9 cellular contexts compared by ENCODE assay signal in the genomic region with DNA sequence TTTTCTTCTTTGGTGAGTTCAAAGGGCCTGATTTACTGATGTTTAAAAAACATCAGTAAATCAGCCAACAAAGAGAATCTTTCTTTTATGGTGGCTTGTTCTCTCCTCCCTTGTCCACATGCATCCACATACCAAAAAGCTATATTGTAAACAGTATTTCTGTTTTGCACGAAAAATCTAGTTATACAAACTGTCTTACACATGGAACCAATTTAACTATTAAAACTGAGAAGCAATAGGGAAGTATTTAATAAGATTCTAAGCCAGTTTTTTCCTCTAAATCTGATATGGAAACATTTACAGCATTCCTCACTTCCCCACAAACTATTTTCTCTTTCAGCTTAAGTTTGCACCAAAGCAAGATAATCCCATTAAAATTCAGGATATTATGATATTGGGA.
DNase-seq lines count a peak whose midpoint lies in the region; ATAC-seq and TF ChIP-seq lines count a peak whose summit lies in the region.
"Had no signal": no experiment of that assay in that cellular context is flagged by ENCODE, and none has a peak within 500 bp of the region (broad histone marks: within the 10 kb centered on the region; RNA-seq: fewer than 3 reads in every experiment).

No MANE protein-coding gene starts in this region.

- H2AK5ac ChIP-seq in IMR-90 (ENCODE audit: low read depth, low read length) (no peak overlapping the region), trophoblast cell (ENCODE audit: low read length) (no peak overlapping the region)

- dilution Hi-C loops in IMR-90 (cut with HindIII; ENCODE audit: low sequenced_read_pairs, unreplicated experiment) = no loop called here

- H2BK20ac ChIP-seq in IMR-90 (ENCODE audit: low read depth, low read length) = no peak overlapping the region

- no peaks in the 10 kb centered on the region for H3K9me3 ChIP-seq in CD8-positive, alpha-beta T cell (ENCODE audit: low read length)
- H3K9me3 ChIP-seq in IMR-90 (ENCODE audit: control insufficient read depth, insufficient read depth, low read length) = no peaks in the 10 kb centered on the region
- peaks cover 1% of the 10 kb centered on the region for H3K9me3 ChIP-seq in trophoblast cell (ENCODE audit: insufficient read depth, low read depth, low read length)

- H4K12ac ChIP-seq in trophoblast cell (ENCODE audit: low read depth, low read length) = no peak overlapping the region

- H3K27ac ChIP-seq in CD8-positive, alpha-beta T cell (ENCODE audit: low read depth, low read length) = peak overlapping the region; percentile 83
- H3K27ac ChIP-seq in IMR-90 (ENCODE audit: insufficient read depth, low read length) = no peak overlapping the region
- H3K27ac ChIP-seq in trophoblast cell (ENCODE audit: low read depth, low read length) = no peak overlapping the region

- H3K9ac ChIP-seq in IMR-90 (ENCODE audit: low read depth, low read length) (peak overlapping the region; percentile 96; the same call in 1 of the 2 replicates), trophoblast cell (ENCODE audit: low read length) (no peak overlapping the region)

- no peaks in the 10 kb centered on the region for H3K79me2 ChIP-seq in trophoblast cell (ENCODE audit: control insufficient read depth, insufficient read depth, low read length, poor library complexity)

- no peak overlapping the region for H4K5ac ChIP-seq in IMR-90 (ENCODE audit: low read depth, low read length)

- H3K4me1 Mint-ChIP-seq in CD8-positive, alpha-beta T cell (ENCODE audit: low read depth) = peaks cover 64% of the 10 kb centered on the region
- H3K4me1 Mint-ChIP-seq in effector memory CD8-positive, alpha-beta T cell (ENCODE audit: low read depth in 2 of 2) = peaks cover 31 to 63% of the 10 kb centered on the region in 2 donors
- peaks cover 21% of the 10 kb centered on the region for H3K4me1 Mint-ChIP-seq in nephron
- H3K4me1 Mint-ChIP-seq in glutamatergic neuron (ENCODE audit: low read depth, unreplicated experiment) = peaks cover 7% of the 10 kb centered on the region

- H3K4ac ChIP-seq in IMR-90 (ENCODE audit: low read depth, low read length) (no peak overlapping the region), trophoblast cell (ENCODE audit: low read depth, low read length) (no peak overlapping the region)

- peaks cover 4 to 8% of the 10 kb centered on the region in 2 experiments; a peak in 3 of 4 replicates for H3K79me1 ChIP-seq in IMR-90 (ENCODE audit: low read depth in 1 of 2, low read length in 2 of 2)
- H3K79me1 ChIP-seq in trophoblast cell (ENCODE audit: low read length) = peaks cover 2% of the 10 kb centered on the region

- POLR2A ChIA-PET in CD8-positive, alpha-beta T cell (lab: Charles Lee) = interaction anchor here (0.5 to 1.9 kb wide), 7 partner anchors 28 to 1474 kb away, joined by 3 to 13 read pairs (median 3); no protein-coding TSS in a partner anchor
- POLR2A ChIA-PET in IMR-90 (lab: Charles Lee; ENCODE audit: unreplicated experiment) = no interaction called here

- DNase-seq in CD8-positive, alpha-beta T cell = no peak
- DNase-seq in IMR-90 (peak; percentile 21), GM10266 (ENCODE audit: extremely low spot score) (no peak), glutamatergic neuron (no peak), trophoblast cell (no peak), AML-193 (lab: John Stamatoyannopoulos, UW) (no peak)
- DNase-seq in effector memory CD8-positive, alpha-beta T cell = no peak
- DNase-seq: effector CD4-positive, alpha-beta T cell had no signal

- in situ Hi-C loops in IMR-90 (cut with MboI; ENCODE audit: low sequenced_read_pairs) = loop anchor here (5.0 to 10.0 kb wide), 3 partner anchors 325 to 1245 kb away; no protein-coding TSS in a partner anchor

- no peak for TF ChIP-seq POLR2A in IMR-90 (IDR thresholded peaks at IDR 0.05; ENCODE audit: low read depth, low read length)

- peaks cover 10% of the 10 kb centered on the region for H3K36me3 Mint-ChIP-seq in CD8-positive, alpha-beta T cell
- H3K36me3 Mint-ChIP-seq in effector memory CD8-positive, alpha-beta T cell (ENCODE audit: insufficient read depth) = peaks cover 83% of the 10 kb centered on the region
- H3K36me3 Mint-ChIP-seq in nephron (ENCODE audit: low read depth) = no peaks in the 10 kb centered on the region
- no peaks in the 10 kb centered on the region for H3K36me3 Mint-ChIP-seq in glutamatergic neuron (ENCODE audit: unreplicated experiment)

- no peaks in the 10 kb centered on the region for H3K9me1 ChIP-seq in IMR-90 (ENCODE audit: insufficient read depth, low read length)

- H4K20me1 ChIP-seq in IMR-90 (ENCODE audit: insufficient read depth, low read length) = no peaks in the 10 kb centered on the region

- BruUV-seq in IMR-90 (replicated peaks; lab: Mats Ljungman, UMichigan) = no TSS peak

- H3K23ac ChIP-seq in IMR-90 (ENCODE audit: low read depth, low read length) (no peak overlapping the region), trophoblast cell (ENCODE audit: low read length) (no peak overlapping the region)

- no peak overlapping the region for H3K56ac ChIP-seq in IMR-90 (ENCODE audit: extremely low read depth, insufficient read depth, low read length)

- H2BK120ac ChIP-seq in IMR-90 (ENCODE audit: low read depth, low read length) (no peak overlapping the region), trophoblast cell (ENCODE audit: insufficient read depth, low read length, poor library complexity) (no peak overlapping the region)

- H3K36me3 ChIP-seq in CD8-positive, alpha-beta T cell (ENCODE audit: insufficient read depth, low read length) = no peaks in the 10 kb centered on the region
- no peaks in the 10 kb centered on the region for H3K36me3 ChIP-seq in IMR-90 (ENCODE audit: control insufficient read depth, insufficient read depth, low read length)
- H3K36me3 ChIP-seq in trophoblast cell (ENCODE audit: control insufficient read depth in 1 of 2, insufficient read depth in 2 of 2, low read length in 2 of 2) = no peaks in the 10 kb centered on the region

- H3K4me2 ChIP-seq in IMR-90 (ENCODE audit: low read depth, low read length) = peak overlapping the region; percentile 92; the same call in 1 of the 2 replicates
- H3K4me2 ChIP-seq in trophoblast cell (ENCODE audit: low read length) = no peak overlapping the region

- H3K4me1 ChIP-seq in CD8-positive, alpha-beta T cell (ENCODE audit: insufficient read depth, low read length) = peaks cover 60% of the 10 kb centered on the region
- peaks cover 7% of the 10 kb centered on the region; the same call in 1 of the 2 replicates for H3K4me1 ChIP-seq in IMR-90 (ENCODE audit: control insufficient read depth, insufficient read depth, low read length)
- peaks cover 4 to 10% of the 10 kb centered on the region in 2 experiments for H3K4me1 ChIP-seq in trophoblast cell (ENCODE audit: control insufficient read depth in 1 of 2, insufficient read depth in 2 of 2, low read length in 2 of 2)

- H3K18ac ChIP-seq in IMR-90 (ENCODE audit: low read depth, low read length) (no peak overlapping the region), trophoblast cell (ENCODE audit: low read length) (no peak overlapping the region)

- H3K4me3 ChIP-seq in CD8-positive, alpha-beta T cell (ENCODE audit: low read depth, low read length) = peak overlapping the region; percentile 71
- H3K4me3 ChIP-seq in IMR-90 (ENCODE audit: insufficient read depth, low read depth, low read length) (no peak overlapping the region; the same call in 1 of the 2 replicates), trophoblast cell (ENCODE audit: low read depth, low read length) (no peak overlapping the region)

- intact Hi-C loops in CD8-positive, alpha-beta T cell (cut with DNase I, micrococcal nuclease) = loop anchor here (5.0 to 10.0 kb wide), 7 partner anchors 58 to 1243 kb away; a partner anchor contains a TSS
- intact Hi-C loops in IMR-90 (cut with micrococcal nuclease) = loop anchor here (2.0 to 10.0 kb wide), 4 partner anchors 165 to 639 kb away; a partner anchor contains a TSS

- H4K8ac ChIP-seq in IMR-90 (ENCODE audit: low read depth in 2 of 2, low read length in 2 of 2) = no peak overlapping the region
- no peak overlapping the region for H4K8ac ChIP-seq in trophoblast cell (ENCODE audit: low read depth, low read length)

- H2AFZ ChIP-seq in IMR-90 (replicated peaks; ENCODE audit: low read length, poor library complexity) = no peak overlapping the region
- H2AFZ ChIP-seq in trophoblast cell (ENCODE audit: insufficient read depth, low read length, poor library complexity) = no peak overlapping the region

- no peak for TF ChIP-seq RAD21 in IMR-90 (IDR thresholded peaks at IDR 0.05; ENCODE audit: low read length)

- no peak overlapping the region for H3K14ac ChIP-seq in IMR-90 (replicated peaks; ENCODE audit: low read depth, low read length)
- no peak overlapping the region for H3K14ac ChIP-seq in trophoblast cell (ENCODE audit: low read length)

- WGBS in IMR-90 (ENCODE audit: extremely low coverage in 2 of 2, insufficient read length in 1 of 2), 2 experiments = no CpG with 5 or more reads among the region's 1 CpG
- WGBS in trophoblast cell (ENCODE audit: extremely low coverage, insufficient coverage, insufficient read length) = no CpG with 5 or more reads among the region's 1 CpG

- H3K27me3 Mint-ChIP-seq in CD8-positive, alpha-beta T cell (ENCODE audit: low read depth) = no peaks in the 10 kb centered on the region
- no peaks in the 10 kb centered on the region for H3K27me3 Mint-ChIP-seq in effector memory CD8-positive, alpha-beta T cell
- peaks cover 49% of the 10 kb centered on the region for H3K27me3 Mint-ChIP-seq in nephron (ENCODE audit: low read depth)
- H3K27me3 Mint-ChIP-seq in glutamatergic neuron (ENCODE audit: unreplicated experiment) = peaks cover 2% of the 10 kb centered on the region

- no peak for ATAC-seq in CD8-positive, alpha-beta T cell
- ATAC-seq in IMR-90 (ENCODE audit: low read depth) = no peak
- ATAC-seq in effector memory CD8-positive, alpha-beta T cell (replicated peaks) = no peak

- H3K4me3 Mint-ChIP-seq in CD8-positive, alpha-beta T cell = peak overlapping the region; percentile 83
- peak overlapping the region; percentile 83 to 96 for H3K4me3 Mint-ChIP-seq in effector memory CD8-positive, alpha-beta T cell
- H3K4me3 Mint-ChIP-seq in nephron (peak overlapping the region; percentile 71 to 75 (median 73)), glutamatergic neuron (ENCODE audit: unreplicated experiment) (no peak overlapping the region)

- no peak for TF ChIP-seq CTCF in CD8-positive, alpha-beta T cell (IDR thresholded peaks at IDR 0.05)
- TF ChIP-seq CTCF in IMR-90 (conservative IDR thresholded peaks at IDR 0.05; ENCODE audit: low read depth, low read length) (no peak), nephron (IDR thresholded peaks at IDR 0.05; ENCODE audit: unreplicated experiment in 3 of 3) (no peak), GM10266 (IDR thresholded peaks at IDR 0.05; ENCODE audit: control insufficient read depth, insufficient read depth, low read depth, missing control alignments) (no peak), glutamatergic neuron (IDR thresholded peaks at IDR 0.05; ENCODE audit: partially characterized antibody, unreplicated experiment) (no peak)

- H2AK9ac ChIP-seq in IMR-90 (replicated peaks; ENCODE audit: low read depth, low read length, poor library complexity) = no peak overlapping the region

- H2BK5ac ChIP-seq in IMR-90 (ENCODE audit: low read depth, low read length, poor library complexity, severe bottlenecking) (no peak overlapping the region), trophoblast cell (ENCODE audit: low read depth, low read length, poor library complexity) (no peak overlapping the region)

- peak overlapping the region; percentile 91 for H3K27ac Mint-ChIP-seq in CD8-positive, alpha-beta T cell
- peak overlapping the region; percentile 87 to 89 for H3K27ac Mint-ChIP-seq in effector memory CD8-positive, alpha-beta T cell
- H3K27ac Mint-ChIP-seq in nephron (peak overlapping the region in 2 of 3 experiments; percentile 19 to 34), glutamatergic neuron (ENCODE audit: unreplicated experiment) (no peak overlapping the region)

- H3K27me3 ChIP-seq in CD8-positive, alpha-beta T cell (ENCODE audit: insufficient read depth, low read length) = no peaks in the 10 kb centered on the region
- H3K27me3 ChIP-seq in IMR-90 (ENCODE audit: control insufficient read depth, insufficient read depth, low read length) (peaks cover 8% of the 10 kb centered on the region), trophoblast cell (ENCODE audit: insufficient read depth, low read length) (peaks cover 9% of the 10 kb centered on the region)

- H4K91ac ChIP-seq in IMR-90 (ENCODE audit: insufficient read depth, low read depth, low read length) (no peak overlapping the region), trophoblast cell (ENCODE audit: low read depth, low read length) (no peak overlapping the region)

- H2BK15ac ChIP-seq in IMR-90 (ENCODE audit: low read depth, low read length) = no peak overlapping the region

- H2BK12ac ChIP-seq in trophoblast cell (ENCODE audit: low read length) = no peak overlapping the region

- CTCF ChIA-PET in CD8-positive, alpha-beta T cell (lab: Charles Lee) = interaction anchor here (0.6 to 4.8 kb wide), 10 partner anchors 9 to 327 kb away, joined by 3 to 22 read pairs (median 3); no protein-coding TSS in a partner anchor
- CTCF ChIA-PET in IMR-90 (lab: Yijun Ruan, JAX) = interaction anchor here (1.1 kb wide), 1 partner anchor 1246 kb away, joined by 3 read pairs; no protein-coding TSS in a partner anchor

- H3K9me3 Mint-ChIP-seq in CD8-positive, alpha-beta T cell = no peaks in the 10 kb centered on the region
- no peaks in the 10 kb centered on the region for H3K9me3 Mint-ChIP-seq in effector memory CD8-positive, alpha-beta T cell
- H3K9me3 Mint-ChIP-seq in nephron = no peaks in the 10 kb centered on the region
- H3K9me3 Mint-ChIP-seq in glutamatergic neuron (ENCODE audit: unreplicated experiment) = peaks cover 4% of the 10 kb centered on the region
